ENCODE assay signal across 8 cellular contexts in genomic region chr1:117059334-117059677, GRCh38. TPM values are rescaled to one million over a fixed set of nuclear protein-coding genes. Genes with fewer than 3 reads are reported as not detected.
DNase-seq lines count a peak whose midpoint lies in the region; ATAC-seq, FAIRE-seq and TF ChIP-seq lines count a peak whose summit lies in the region.

No MANE protein-coding gene starts in this region.

- no peak overlapping the region for H3K4me3 Mint-ChIP-seq in activated CD8-positive, alpha-beta T cell treated with anti-CD3 and anti-CD28 coated beads for 36 hours

- H3K27ac Mint-ChIP-seq in activated CD8-positive, alpha-beta T cell treated with anti-CD3 and anti-CD28 coated beads for 36 hours, result no peak overlapping the region

- peak; percentile 73 for DNase-seq in NCI-H446 (lab: John Stamatoyannopoulos, UW)
- DNase-seq in NCI-H446 treated with DMSO at 0.1 percent for 48 hours (lab: John Stamatoyannopoulos, UW), result no peak
- DNase-seq in NCI-H2227 (lab: John Stamatoyannopoulos, UW; ENCODE audit: unreplicated experiment), result peak; percentile 80
- DNase-seq in activated CD8-positive, alpha-beta T cell treated with anti-CD3 and anti-CD28 coated beads for 36 hours, result peak; percentile 91
- no peak for DNase-seq in epithelial cell of proximal tubule (ENCODE audit: low read depth)
- peak; percentile 69 for DNase-seq in urothelium cell line (ENCODE audit: low spot score)

- H3K4me1 ChIP-seq in neutrophil (ENCODE audit: control insufficient read depth in 1 of 2, insufficient read depth in 1 of 2, low read depth in 1 of 2, low read length in 1 of 2), result peaks cover 25 to 37% of the 10 kb centered on the region in 2 experiments

- no peaks in the 10 kb centered on the region for H3K27me3 ChIP-seq in neutrophil

- no peaks in the 10 kb centered on the region for H3K27me3 Mint-ChIP-seq in activated CD8-positive, alpha-beta T cell treated with anti-CD3 and anti-CD28 coated beads for 36 hours

- peaks cover 43% of the 10 kb centered on the region for H3K36me3 Mint-ChIP-seq in activated CD8-positive, alpha-beta T cell treated with anti-CD3 and anti-CD28 coated beads for 36 hours (ENCODE audit: low read depth)

- H3K36me3 ChIP-seq in neutrophil, result no peaks in the 10 kb centered on the region

- peaks cover 45% of the 10 kb centered on the region for H3K4me1 Mint-ChIP-seq in activated CD8-positive, alpha-beta T cell treated with anti-CD3 and anti-CD28 coated beads for 36 hours (ENCODE audit: low read depth)

- peak overlapping the region; percentile 76 for H3K27ac ChIP-seq in neutrophil

- no peaks in the 10 kb centered on the region for H3K9me3 Mint-ChIP-seq in activated CD8-positive, alpha-beta T cell treated with anti-CD3 and anti-CD28 coated beads for 36 hours

- no peak for FAIRE-seq in urothelium cell line (lab: Jason Lieb, UNC)

- CTCF ChIA-PET in activated CD8-positive, alpha-beta T cell treated with anti-CD3 and anti-CD28 coated beads for 36 hours (lab: Charles Lee), result interaction anchor here (0.7 to 4.3 kb wide), 10 partner anchors 34 to 485 kb away, joined by 3 to 39 read pairs (median 5); partner anchors contain the start of gene CD2

- TF ChIP-seq CTCF in activated CD8-positive, alpha-beta T cell treated with anti-CD3 and anti-CD28 coated beads for 36 hours (IDR thresholded peaks at IDR 0.05), result no peak
- TF ChIP-seq CTCF in epithelial cell of proximal tubule (conservative IDR thresholded peaks at IDR 0.05; ENCODE audit: low read depth, low read length) (no peak), neutrophil (IDR thresholded peaks at IDR 0.05) (no peak)

- H3K4me3 ChIP-seq in epithelial cell of proximal tubule (ENCODE audit: low read depth, low read length) (peak overlapping the region; percentile 92), neutrophil (ENCODE audit: low read depth in 1 of 2, low read length in 1 of 2) (peak overlapping the region; percentile 83 to 93)

- intact Hi-C loops in activated CD8-positive, alpha-beta T cell treated with anti-CD3 and anti-CD28 coated beads for 36 hours (cut with micrococcal nuclease), result loop anchor here (5.0 kb wide), 3 partner anchors 57 to 242 kb away; partner anchors contain the start of gene CD101

- ATAC-seq in HG02938 (IDR thresholded peaks at IDR 0.05; ENCODE audit: unreplicated experiment), result peak; percentile 32
- peak; percentile 34 for ATAC-seq in activated CD8-positive, alpha-beta T cell treated with anti-CD3 and anti-CD28 coated beads for 36 hours

- H3K9me3 ChIP-seq in neutrophil, result no peaks in the 10 kb centered on the region

- POLR2A ChIA-PET in activated CD8-positive, alpha-beta T cell treated with anti-CD3 and anti-CD28 coated beads for 36 hours (lab: Charles Lee), result interaction anchor here (0.8 to 7.3 kb wide), 20 partner anchors 8 to 485 kb away, joined by 3 to 108 read pairs (median 10); partner anchors contain the start of gene CD2

RNA-seq across cellular contexts. Expression of gene TTF2, which starts 0.8 kb away (rescaled TPM):
- 100 to 1,000 TPM; 126 to 127 TPM for total RNA-seq in activated CD8-positive, alpha-beta T cell treated with anti-CD3 and anti-CD28 coated beads for 36 hours
- total RNA-seq in epithelial cell of proximal tubule, result 31.8 and 53.0 TPM in 2 replicates

RNA-seq across cellular contexts. Expression of gene CD101, which starts 57.7 kb away (rescaled TPM):
- total RNA-seq in activated CD8-positive, alpha-beta T cell treated with anti-CD3 and anti-CD28 coated beads for 36 hours, result 1 to 10 TPM; 2.5 to 3.2 TPM
- total RNA-seq in epithelial cell of proximal tubule, result 0.14 and 0.29 TPM in 2 replicates

Comparison
In these comparisons a context has a peak if more than half of its experiments do, and no peak if none do; other contexts are left out.
1. DNase-seq: peak in NCI-H446 (2 of 2), NCI-H2227 (single experiment), activated CD8-positive, alpha-beta T cell treated with anti-CD3 and anti-CD28 coated beads for 36 hours (single experiment) and urothelium cell line (single experiment); none in NCI-H446 treated with DMSO at 0.1 percent for 48 hours (single experiment) and epithelial cell of proximal tubule (single experiment).